14 cellular contexts compared by ENCODE assay signal in the genomic region with DNA sequence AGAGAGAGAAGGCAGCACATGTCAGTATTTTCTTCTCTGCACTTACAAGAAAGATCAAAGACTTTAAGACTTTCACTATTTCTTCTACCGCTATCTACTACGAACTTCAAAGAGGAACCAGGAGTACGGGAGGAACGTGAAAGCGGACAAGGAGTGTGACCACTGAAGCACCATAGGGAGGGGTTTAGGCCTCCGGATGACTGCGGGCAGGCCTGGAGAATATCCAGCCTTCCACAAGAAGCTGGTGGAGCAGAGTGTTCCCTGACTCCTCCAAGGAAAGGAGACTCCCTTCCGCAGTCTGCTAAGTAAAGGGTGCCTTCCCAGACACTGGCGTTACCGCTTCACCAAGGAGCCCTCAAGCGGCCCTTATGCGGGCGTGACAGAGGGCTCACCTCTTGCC. TPM values are rescaled to one million over a fixed set of nuclear protein-coding genes. Genes with fewer than 3 reads are reported as not detected.
"Had no signal": no experiment of that assay in that cellular context is flagged by ENCODE, and none has a peak within 500 bp of the region (broad histone marks: within the 10 kb centered on the region; RNA-seq: fewer than 3 reads in every experiment).

No MANE protein-coding gene starts in this region.

RNA-seq across cellular contexts. Expression of gene CYP2W1, which starts 22.0 kb away (rescaled TPM):
- total RNA-seq: activated B cell treated with CpG ODN at 0.5 μM for 24 hours; activated CD4-positive, alpha-beta T cell treated with anti-CD3 and anti-CD28 coated beads for 36 hours; activated naive CD8-positive, alpha-beta T cell treated with anti-CD3 and anti-CD28 coated beads for 36 hours; activated T-helper 2 cell treated with anti-CD3 and anti-CD28 coated beads, Interferon-gamma antibody, Interleukin-2, Interleukin-4, amounts not matched to agents 10 μg/mL and 5 μg/mL and 100 μg/mL, durations not matched to agents 14 hours and 24 hours and 36 hours; cerebellum; epithelial cell of proximal tubule; foreskin keratinocyte; mesenteric fat pad; natural killer cell; osteocyte; pulmonary artery endothelial cell; SJCRH30; smooth muscle cell; thoracic aorta had no signal
- polyA plus RNA-seq: foreskin keratinocyte, smooth muscle cell had no signal
